ENCODE assay signal across 30 cellular contexts in genomic region chr16:88515925-88516324, GRCh38.
"Had no signal": no experiment of that assay in that cellular context is flagged by ENCODE, and none has a peak within 500 bp of the region (broad histone marks: within the 10 kb centered on the region; RNA-seq: fewer than 3 reads in every experiment).

No MANE protein-coding gene starts in this region.

- H3K36me3 Mint-ChIP-seq: natural killer cell, type B pancreatic cell had no signal

- H3K36me3 ChIP-seq: neural progenitor cell, neutrophil, pancreas, suprapubic skin, transverse colon, upper lobe of right lung, vagina had no signal

- H3K27ac Mint-ChIP-seq: nephron; stimulated activated memory B cell treated with anti-CD40 and anti-IgM and Interleukin-4, amounts not matched to agents 10 μg/mL and 1 μg/mL and 100 μg/mL, for 72 hours had no signal

- H3K27me3 Mint-ChIP-seq: naive thymus-derived CD4-positive, alpha-beta T cell; stimulated activated memory B cell treated with anti-CD40 and anti-IgM and Interleukin-4, amounts not matched to agents 10 μg/mL and 1 μg/mL and 100 μg/mL, for 72 hours; stimulated activated naive CD8-positive, alpha-beta T cell treated with anti-CD3 and anti-CD28 coated beads, Interleukin-15, amount 100 ng/mL, for 72 hours; type B pancreatic cell had no signal

- H2AFZ ChIP-seq: neural progenitor cell had no signal

- H3K4me3 ChIP-seq: neural progenitor cell, pancreas, psoas muscle, skin epidermis, smooth muscle cell, spleen, suprapubic skin, testis, tibial artery, transverse colon, upper lobe of right lung, vagina had no signal

- H3K27ac ChIP-seq: neural progenitor cell, neutrophil, pancreas, psoas muscle, skin epidermis, spleen, suprapubic skin, testis, tibial artery, transverse colon, upper lobe of right lung, vagina had no signal

- FAIRE-seq: pancreas had no signal

- ATAC-seq: naive thymus-derived CD4-positive, alpha-beta T cell; natural killer cell; pancreas; psoas muscle; sciatic nerve; stimulated activated memory B cell treated with anti-CD40 and anti-IgM and Interleukin-4, amounts not matched to agents 10 μg/mL and 1 μg/mL and 100 μg/mL, for 72 hours; stimulated activated naive CD8-positive, alpha-beta T cell treated with anti-CD3 and anti-CD28 coated beads, Interleukin-15, amount 100 ng/mL, for 72 hours; stimulated activated naive CD8-positive, alpha-beta T cell treated with anti-CD3 and anti-CD28 coated beads, Interleukin-15, Interleukin-2, amounts not matched to agents 100 U/mL and 50 U/mL, for 24 hours; upper lobe of right lung had no signal

- H3K4me3 Mint-ChIP-seq: naive thymus-derived CD4-positive, alpha-beta T cell; natural killer cell; nephron; stimulated activated memory B cell treated with anti-CD40 and anti-IgM and Interleukin-4, amounts not matched to agents 10 μg/mL and 1 μg/mL and 100 μg/mL, for 72 hours; stimulated activated naive CD8-positive, alpha-beta T cell treated with anti-CD3 and anti-CD28 coated beads, Interleukin-15, amount 100 ng/mL, for 72 hours had no signal

- H3K27me3 ChIP-seq: neural progenitor cell, neutrophil, pancreas, spleen, testis, transverse colon, upper lobe of right lung, vagina had no signal

- H3K9me3 ChIP-seq: neutrophil, pancreas, psoas muscle, spleen, suprapubic skin, testis, tibial artery, transverse colon, upper lobe of right lung, vagina had no signal

- H3K4me1 Mint-ChIP-seq: stimulated activated memory B cell treated with anti-CD40 and anti-IgM and Interleukin-4, amounts not matched to agents 10 μg/mL and 1 μg/mL and 100 μg/mL, for 72 hours; stimulated activated naive CD8-positive, alpha-beta T cell treated with anti-CD3 and anti-CD28 coated beads, Interleukin-15, amount 100 ng/mL, for 72 hours had no signal

- H3K4me2 ChIP-seq: smooth muscle cell had no signal

- H3K4me1 ChIP-seq: pancreas, psoas muscle, spleen, suprapubic skin, tibial artery, transverse colon, upper lobe of right lung, vagina had no signal

- DNase-seq: naive thymus-derived CD4-positive, alpha-beta T cell; natural killer cell; nucleus accumbens; psoas muscle; right cardiac atrium; spleen; stimulated activated CD4-positive, alpha-beta T cell treated with anti-CD3 and anti-CD28 coated beads, Interleukin-12 subunit alpha, Interleukin-12 subunit beta, amount 100 ng/mL, for 4 hours; stimulated activated CD4-positive, alpha-beta T cell treated with anti-CD3 and anti-CD28 coated beads, Interleukin-1b, Interleukin-23, amount 100 ng/mL, for 48 hours; stimulated activated CD4-positive, alpha-beta T cell treated with anti-CD3 and anti-CD28 coated beads, Interleukin-4, amount 100 ng/mL, for 1 hour; stimulated activated CD4-positive, alpha-beta T cell treated with anti-CD3 and anti-CD28 coated beads, Interleukin-4, amount 100 ng/mL, for 4 hours; stimulated activated CD8-positive, alpha-beta memory T cell treated with anti-CD3 and anti-CD28 coated beads, Interleukin-4, amount 100 ng/mL, for 48 hours; stimulated activated naive CD4-positive, alpha-beta T cell; stimulated activated naive CD8-positive, alpha-beta T cell treated with anti-CD3 and anti-CD28 coated beads, Interleukin-15, amount 100 ng/mL, for 72 hours; stimulated activated naive CD8-positive, alpha-beta T cell treated with anti-CD3 and anti-CD28 coated beads, Interleukin-15, Interleukin-2, amounts not matched to agents 100 U/mL and 50 U/mL, for 24 hours; substantia nigra; testis; tibial artery; transverse colon; upper lobe of right lung had no signal

- H3K9me3 Mint-ChIP-seq: nephron, type B pancreatic cell had no signal
